Comparison of ENCODE assay signal across 8 cellular contexts in the genomic region with DNA sequence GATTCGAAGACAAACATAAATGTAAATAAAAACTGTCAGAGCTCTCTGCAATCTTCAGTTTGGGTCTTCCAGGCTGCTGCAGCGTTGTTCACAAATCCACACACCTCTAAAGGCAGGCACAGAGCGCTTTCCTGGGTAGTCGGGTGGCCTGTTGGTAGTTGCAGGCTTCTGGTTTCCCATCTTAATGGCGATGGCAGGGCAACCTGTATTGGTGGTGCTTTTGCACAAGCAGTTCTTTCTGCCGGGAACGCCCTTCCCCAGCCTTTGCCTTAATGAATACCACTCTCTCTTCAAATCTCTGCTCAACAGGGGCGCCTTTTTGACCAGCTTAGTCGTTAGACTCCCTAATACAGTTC. TPM values are rescaled to one million over a fixed set of nuclear protein-coding genes. Genes with fewer than 3 reads are reported as not detected.
A peak's percentile ranks its signal among the peaks of the same experiment; 100 is the strongest.
DNase-seq lines count a peak whose midpoint lies in the region; ATAC-seq and TF ChIP-seq lines count a peak whose summit lies in the region.

No MANE protein-coding gene starts in this region.

- no peaks in the 10 kb centered on the region for H3K9me3 Mint-ChIP-seq in CD8-positive, alpha-beta T cell
- no peaks in the 10 kb centered on the region for H3K9me3 Mint-ChIP-seq in progenitor cell of endocrine pancreas (ENCODE audit: low read depth)

- peaks cover 13% of the 10 kb centered on the region for H3K36me3 Mint-ChIP-seq in CD8-positive, alpha-beta T cell
- H3K36me3 Mint-ChIP-seq in progenitor cell of endocrine pancreas (ENCODE audit: insufficient read depth) = peaks cover 9% of the 10 kb centered on the region

- peak overlapping the region; percentile 74 for H3K27ac ChIP-seq in CD8-positive, alpha-beta T cell (ENCODE audit: low read depth, low read length)

- peaks cover 13% of the 10 kb centered on the region for H3K4me1 ChIP-seq in CD8-positive, alpha-beta T cell (ENCODE audit: insufficient read depth, low read length)

- no peaks in the 10 kb centered on the region for H3K36me3 ChIP-seq in CD8-positive, alpha-beta T cell (ENCODE audit: insufficient read depth, low read length)

- peak in 2 of 7 experiments; percentile 2 to 9 for DNase-seq in CD8-positive, alpha-beta T cell
- DNase-seq in HT1080 (ENCODE audit: low read depth) (peak; percentile 5), Right ventricle myocardium superior (no peak), progenitor cell of endocrine pancreas (ENCODE audit: low spot score, unreplicated experiment) (no peak), SW 1271 (lab: John Stamatoyannopoulos, UW) (no peak)
- peak; percentile 2 for DNase-seq in activated CD4-positive, alpha-beta T cell treated with anti-CD3 and anti-CD28 coated beads, Interleukin-2, amount 50 U/mL, for 1 hour
- no peak for DNase-seq in stimulated activated CD4-positive, alpha-beta T cell treated with anti-CD3 and anti-CD28 coated beads, Interleukin-4, amount 100 ng/mL, for 4 hours

- H3K4me1 Mint-ChIP-seq in CD8-positive, alpha-beta T cell (ENCODE audit: low read depth) = peaks cover 20% of the 10 kb centered on the region
- peaks cover 10% of the 10 kb centered on the region for H3K4me1 Mint-ChIP-seq in progenitor cell of endocrine pancreas (ENCODE audit: low read depth)

- intact Hi-C loops in CD8-positive, alpha-beta T cell (cut with DNase I, micrococcal nuclease) = loop anchor here (1.0 to 10.0 kb wide), 10 partner anchors 76 to 1895 kb away; partner anchors contain the start of genes MYBL2 (in 2 of the 2), SRSF6 (in 2 of the 2), FITM2 (in 1 of the 2) and OSER1 (in 1 of the 2)
- intact Hi-C loops in Right ventricle myocardium superior (cut with DNase I) = loop anchor here (10.0 kb wide), 1 partner anchor 135 kb away; the partner anchor contains the start of gene SRSF6

- H3K27me3 Mint-ChIP-seq in CD8-positive, alpha-beta T cell (ENCODE audit: low read depth) = peaks cover 4% of the 10 kb centered on the region
- H3K27me3 Mint-ChIP-seq in progenitor cell of endocrine pancreas = no peaks in the 10 kb centered on the region

- no peak for TF ChIP-seq CTCF in CD8-positive, alpha-beta T cell (IDR thresholded peaks at IDR 0.05)
- no peak for TF ChIP-seq CTCF in progenitor cell of endocrine pancreas (IDR thresholded peaks at IDR 0.05; ENCODE audit: unreplicated experiment)

- no peaks in the 10 kb centered on the region for H3K9me3 ChIP-seq in CD8-positive, alpha-beta T cell (ENCODE audit: low read length)

- H3K4me3 ChIP-seq in CD8-positive, alpha-beta T cell (ENCODE audit: low read depth, low read length) = peak overlapping the region; percentile 62

- ATAC-seq in CD8-positive, alpha-beta T cell = no peak
- ATAC-seq in Right ventricle myocardium superior (ENCODE audit: poor library complexity) (peak; percentile 7), HG03039 (IDR thresholded peaks at IDR 0.05; ENCODE audit: unreplicated experiment) (no peak)

- peak overlapping the region; percentile 96 for H3K27ac Mint-ChIP-seq in CD8-positive, alpha-beta T cell
- H3K27ac Mint-ChIP-seq in progenitor cell of endocrine pancreas = peak overlapping the region; percentile 99

- POLR2A ChIA-PET in CD8-positive, alpha-beta T cell (lab: Charles Lee) = interaction anchor here (0.7 kb wide), 1 partner anchor 34 kb away, joined by 3 read pairs; no protein-coding TSS in a partner anchor

- peak overlapping the region; percentile 91 for H3K4me3 Mint-ChIP-seq in CD8-positive, alpha-beta T cell
- peak overlapping the region; percentile 90 for H3K4me3 Mint-ChIP-seq in progenitor cell of endocrine pancreas (ENCODE audit: low read depth)

- H3K27me3 ChIP-seq in CD8-positive, alpha-beta T cell (ENCODE audit: insufficient read depth, low read length) = no peaks in the 10 kb centered on the region

- CTCF ChIA-PET in CD8-positive, alpha-beta T cell (lab: Charles Lee) = no interaction called here

RNA-seq across cellular contexts. Expression of gene IFT52, which starts 0.7 kb away (rescaled TPM):
- total RNA-seq in CD8-positive, alpha-beta T cell = 10 to 100 TPM; 11.5 to 14.1 TPM
- total RNA-seq in HT1080 (2014; rRNA removed; shearing (Covaris generic)) = 12.9 and 13.7 TPM in 2 replicates
- 13.3 and 15.8 TPM in 2 replicates for polyA plus RNA-seq in HT1080 (2015; cell fraction: cytosol; rRNA removed)
- 6.0 and 6.5 TPM in 2 replicates for polyA plus RNA-seq in HT1080 (2015; cell fraction: nucleus; rRNA removed)
- 5.5 TPM for total RNA-seq in Right ventricle myocardium superior
- 56.6 and 61.4 TPM in 2 replicates for total RNA-seq in progenitor cell of endocrine pancreas

RNA-seq across cellular contexts. Expression of gene SGK2, which starts 31.2 kb away (rescaled TPM):
- total RNA-seq in CD8-positive, alpha-beta T cell = under 1 TPM; 0.47 to 0.76 TPM
- not detected in 2 replicates for total RNA-seq in HT1080 (2014; rRNA removed; shearing (Covaris generic))
- not detected in 2 replicates for polyA plus RNA-seq in HT1080 (2015; cell fraction: cytosol; rRNA removed)
- polyA plus RNA-seq in HT1080 (2015; cell fraction: nucleus; rRNA removed) = not detected in 2 replicates
- total RNA-seq in Right ventricle myocardium superior = 0.38 TPM
- total RNA-seq in progenitor cell of endocrine pancreas = 8.7 and 8.9 TPM in 2 replicates

Comparison
In these comparisons a context has a peak if more than half of its experiments do, and no peak if none do; other contexts are left out.
1. DNase-seq: peak in HT1080 (single experiment) and activated CD4-positive, alpha-beta T cell treated with anti-CD3 and anti-CD28 coated beads, Interleukin-2, amount 50 U/mL, for 1 hour (single experiment); none in Right ventricle myocardium superior (single experiment), progenitor cell of endocrine pancreas (single experiment), SW 1271 (0 of 2) and stimulated activated CD4-positive, alpha-beta T cell treated with anti-CD3 and anti-CD28 coated beads, Interleukin-4, amount 100 ng/mL, for 4 hours (0 of 2).